Comparison of ENCODE assay signal across 1 cellular context in genomic region chr5:50320131-50320749, GRCh38.
TF ChIP-seq lines count a peak whose summit lies in the region.

No MANE protein-coding gene starts in this region.

TF ChIP-seq in IMR-90, 13 proteins besides CTCF, POLR2A, EP300 and RAD21:
- TF ChIP-seq RFX5 (IDR thresholded peaks at IDR 0.05; ENCODE audit: low read depth, low read length) (no peak), CEBPB (IDR thresholded peaks at IDR 0.05; ENCODE audit: low read depth, low read length) (no peak), BHLHE40 (IDR thresholded peaks at IDR 0.05; ENCODE audit: low read depth, low read length) (no peak), CHD1 (IDR thresholded peaks at IDR 0.05; ENCODE audit: low read depth, low read length) (no peak), NFE2L2 (IDR thresholded peaks at IDR 0.05; ENCODE audit: low read depth, low read length) (no peak), ELK1 (IDR thresholded peaks at IDR 0.05; ENCODE audit: borderline replicate concordance, low read depth, low read length) (no peak)
TF ChIP-seq in IMR-90: peak in this region for 0.
